ENCODE assay signal across 27 cellular contexts in genomic region chr4:176540814-176541213, GRCh38.
"Had no signal": no experiment of that assay in that cellular context is flagged by ENCODE, and none has a peak within 500 bp of the region (broad histone marks: within the 10 kb centered on the region; RNA-seq: fewer than 3 reads in every experiment).

No MANE protein-coding gene starts in this region.

- H3K4me1 ChIP-seq: body of pancreas, stomach had no signal

- H3K36me3 ChIP-seq: esophagus muscularis mucosa, gastroesophageal sphincter, stomach, vagina had no signal

- H3K27ac Mint-ChIP-seq: activated CD4-positive, alpha-beta memory T cell treated with anti-CD3 and anti-CD28 coated beads for 36 hours; activated naive CD8-positive, alpha-beta T cell treated with anti-CD3 and anti-CD28 coated beads for 36 hours; dendritic cell treated with granulocyte-macrophage colony-stimulating factor and Interleukin-4, amounts not matched to agents 40 ng/mL and 50 ng/mL, for 4 days; memory B cell; nephron progenitor cell; stimulated activated memory B cell treated with anti-CD40 and anti-IgM and Interleukin-4, amounts not matched to agents 10 μg/mL and 1 μg/mL and 100 μg/mL, for 72 hours; T-helper 1 cell treated with Interleukin-12 subunit alpha and Interleukin-12 subunit beta and Interleukin-4 antibody, amounts not matched to agents 30 μg/mL and 1 μg/mL, for 36 hours; type B pancreatic cell had no signal

- H3K4me3 ChIP-seq: body of pancreas, esophagus muscularis mucosa, gastroesophageal sphincter, mucosa of descending colon, smooth muscle cell, stomach, vagina had no signal

- H3K27ac ChIP-seq: body of pancreas, esophagus muscularis mucosa, gastroesophageal sphincter, stomach, vagina had no signal

- H3K9me3 Mint-ChIP-seq: activated CD4-positive, alpha-beta memory T cell treated with anti-CD3 and anti-CD28 coated beads for 36 hours; activated naive CD8-positive, alpha-beta T cell treated with anti-CD3 and anti-CD28 coated beads for 36 hours; dendritic cell treated with granulocyte-macrophage colony-stimulating factor and Interleukin-4, amounts not matched to agents 40 ng/mL and 50 ng/mL, for 4 days; memory B cell; nephron progenitor cell; stimulated activated memory B cell treated with anti-CD40 and anti-IgM and Interleukin-4, amounts not matched to agents 10 μg/mL and 1 μg/mL and 100 μg/mL, for 72 hours; T-helper 1 cell treated with Interleukin-12 subunit alpha and Interleukin-12 subunit beta and Interleukin-4 antibody, amounts not matched to agents 30 μg/mL and 1 μg/mL, for 36 hours; type B pancreatic cell had no signal

- H3K9me3 ChIP-seq: body of pancreas, esophagus muscularis mucosa, gastroesophageal sphincter, mucosa of descending colon, stomach, vagina had no signal

- DNase-seq: activated CD4-positive, alpha-beta memory T cell treated with anti-CD3 and anti-CD28 coated beads for 36 hours; activated CD4-positive, alpha-beta T cell treated with anti-CD3 and anti-CD28 coated beads for 4 hours; activated CD4-positive, CD25-positive, alpha-beta regulatory T cell; activated naive CD4-positive, alpha-beta T cell treated with Interleukin-2 at 50 U/mL for 16 hours; activated naive CD8-positive, alpha-beta T cell treated with anti-CD3 and anti-CD28 coated beads for 36 hours; activated T-cell treated with anti-CD3 and anti-CD28 coated beads, Interleukin-2, amount 50 U/mL, for 48 hours; amniotic stem cell; body of pancreas; caudate nucleus; effector CD4-positive, alpha-beta T cell; head of caudate nucleus; hypothalamus; left ventricle myocardium superior; mucosa of descending colon; nephron progenitor cell; nucleus accumbens; stimulated activated CD4-positive, alpha-beta T cell treated with anti-CD3 and anti-CD28 coated beads, Interleukin-15, amount 100 ng/mL, for 24 hours; stomach had no signal

- H3K4me2 ChIP-seq: smooth muscle cell had no signal

- H3K36me3 Mint-ChIP-seq: activated CD4-positive, alpha-beta memory T cell treated with anti-CD3 and anti-CD28 coated beads for 36 hours; activated naive CD8-positive, alpha-beta T cell treated with anti-CD3 and anti-CD28 coated beads for 36 hours; memory B cell; stimulated activated memory B cell treated with anti-CD40 and anti-IgM and Interleukin-4, amounts not matched to agents 10 μg/mL and 1 μg/mL and 100 μg/mL, for 72 hours; type B pancreatic cell had no signal

- H3K4me1 Mint-ChIP-seq: activated naive CD8-positive, alpha-beta T cell treated with anti-CD3 and anti-CD28 coated beads for 36 hours; memory B cell; stimulated activated memory B cell treated with anti-CD40 and anti-IgM and Interleukin-4, amounts not matched to agents 10 μg/mL and 1 μg/mL and 100 μg/mL, for 72 hours had no signal

- H3K27me3 ChIP-seq: body of pancreas, esophagus muscularis mucosa, gastroesophageal sphincter, stomach, vagina had no signal

- H3K4me3 Mint-ChIP-seq: activated CD4-positive, alpha-beta memory T cell treated with anti-CD3 and anti-CD28 coated beads for 36 hours; activated naive CD8-positive, alpha-beta T cell treated with anti-CD3 and anti-CD28 coated beads for 36 hours; dendritic cell treated with granulocyte-macrophage colony-stimulating factor and Interleukin-4, amounts not matched to agents 40 ng/mL and 50 ng/mL, for 4 days; memory B cell; nephron progenitor cell; stimulated activated memory B cell treated with anti-CD40 and anti-IgM and Interleukin-4, amounts not matched to agents 10 μg/mL and 1 μg/mL and 100 μg/mL, for 72 hours; T-helper 1 cell treated with Interleukin-12 subunit alpha and Interleukin-12 subunit beta and Interleukin-4 antibody, amounts not matched to agents 30 μg/mL and 1 μg/mL, for 36 hours; type B pancreatic cell had no signal

- H3K27me3 Mint-ChIP-seq: activated CD4-positive, alpha-beta memory T cell treated with anti-CD3 and anti-CD28 coated beads for 36 hours; activated naive CD8-positive, alpha-beta T cell treated with anti-CD3 and anti-CD28 coated beads for 36 hours; dendritic cell treated with granulocyte-macrophage colony-stimulating factor and Interleukin-4, amounts not matched to agents 40 ng/mL and 50 ng/mL, for 4 days; memory B cell; stimulated activated memory B cell treated with anti-CD40 and anti-IgM and Interleukin-4, amounts not matched to agents 10 μg/mL and 1 μg/mL and 100 μg/mL, for 72 hours had no signal
